ENCODE assay signal across 32 cellular contexts in the genomic region with DNA sequence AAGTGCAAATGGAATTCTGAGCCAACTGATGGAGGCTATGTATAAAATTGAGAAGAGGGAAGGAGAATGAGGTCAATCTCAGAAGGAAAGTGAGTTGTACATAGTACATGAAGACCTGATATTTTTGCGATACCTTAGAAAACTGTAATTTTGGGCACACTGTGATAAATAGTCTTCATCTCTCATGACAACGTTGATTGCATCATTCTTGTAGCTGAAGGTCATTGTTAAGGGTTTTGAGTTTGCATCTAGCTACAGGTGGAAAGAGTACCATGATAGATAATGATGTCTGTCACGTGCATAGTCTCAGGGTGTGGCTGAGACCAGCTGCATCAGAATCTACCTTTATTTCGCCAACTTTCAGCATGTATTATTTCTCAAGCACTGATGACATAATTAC.
"Had no signal": no experiment of that assay in that cellular context is flagged by ENCODE, and none has a peak within 500 bp of the region (broad histone marks: within the 10 kb centered on the region; RNA-seq: fewer than 3 reads in every experiment).

No MANE protein-coding gene starts in this region.

- H3K4me1 Mint-ChIP-seq: naive thymus-derived CD8-positive, alpha-beta T cell; nephron progenitor cell; neural crest cell; stimulated activated memory B cell treated with anti-CD40 and anti-IgM and Interleukin-4, amounts not matched to agents 10 μg/mL and 1 μg/mL and 100 μg/mL, for 72 hours; stimulated activated naive CD8-positive, alpha-beta T cell treated with anti-CD3 and anti-CD28 coated beads, Interleukin-15, amount 100 ng/mL, for 72 hours had no signal

- H3K9ac ChIP-seq: parathyroid adenoma had no signal

- H3K36me3 Mint-ChIP-seq: naive thymus-derived CD8-positive, alpha-beta T cell; natural killer cell treated with Interleukin-12 subunit alpha and Interleukin-12 subunit beta and Interleukin-15 and Interleukin-18, amount 100 ng/mL, for 72 hours; stimulated activated memory B cell treated with anti-CD40 and anti-IgM and Interleukin-4, amounts not matched to agents 10 μg/mL and 1 μg/mL and 100 μg/mL, for 72 hours; type B pancreatic cell had no signal

- H3K9me3 ChIP-seq: ovary, psoas muscle, spleen, suprapubic skin, testis, tibial artery, transverse colon, upper lobe of right lung, uterus had no signal

- H3K4me1 ChIP-seq: parathyroid adenoma, psoas muscle, spleen, suprapubic skin, testis, tibial artery, transverse colon, upper lobe of right lung, uterus had no signal

- H3K36me3 ChIP-seq: ovary, spleen, suprapubic skin, tibial artery, transverse colon, upper lobe of right lung, uterus had no signal

- H3K4me2 ChIP-seq: smooth muscle cell had no signal

- H3K4me3 Mint-ChIP-seq: naive thymus-derived CD8-positive, alpha-beta T cell; natural killer cell treated with Interleukin-12 subunit alpha and Interleukin-12 subunit beta and Interleukin-15 and Interleukin-18, amount 100 ng/mL, for 72 hours; nephron progenitor cell; neural crest cell; stimulated activated memory B cell treated with anti-CD40 and anti-IgM and Interleukin-4, amounts not matched to agents 10 μg/mL and 1 μg/mL and 100 μg/mL, for 72 hours; stimulated activated naive CD8-positive, alpha-beta T cell treated with anti-CD3 and anti-CD28 coated beads, Interleukin-15, amount 100 ng/mL, for 72 hours; type B pancreatic cell had no signal

- DNase-seq: naive thymus-derived CD8-positive, alpha-beta T cell; nephron progenitor cell; occipital lobe; ovary; posterior cingulate gyrus; psoas muscle; right cardiac atrium; spleen; stimulated activated CD4-positive, alpha-beta T cell treated with anti-CD3 and anti-CD28 coated beads, Interleukin-12 subunit alpha, Interleukin-12 subunit beta, amount 100 ng/mL, for 4 hours; stimulated activated CD4-positive, alpha-beta T cell treated with anti-CD3 and anti-CD28 coated beads, Interleukin-1b, Interleukin-23, amount 100 ng/mL, for 48 hours; stimulated activated CD4-positive, alpha-beta T cell treated with anti-CD3 and anti-CD28 coated beads, Interleukin-4, amount 100 ng/mL, for 1 hour; stimulated activated CD4-positive, alpha-beta T cell treated with anti-CD3 and anti-CD28 coated beads, Interleukin-4, amount 100 ng/mL, for 4 hours; stimulated activated CD8-positive, alpha-beta memory T cell treated with anti-CD3 and anti-CD28 coated beads, Interleukin-4, amount 100 ng/mL, for 48 hours; stimulated activated naive CD4-positive, alpha-beta T cell; stimulated activated naive CD8-positive, alpha-beta T cell treated with anti-CD3 and anti-CD28 coated beads, Interleukin-15, amount 100 ng/mL, for 72 hours; stimulated activated naive CD8-positive, alpha-beta T cell treated with anti-CD3 and anti-CD28 coated beads, Interleukin-15, Interleukin-2, amounts not matched to agents 100 U/mL and 50 U/mL, for 24 hours; substantia nigra; testis; tibial artery; transverse colon; upper lobe of right lung; uterus had no signal

- H3K27me3 Mint-ChIP-seq: progenitor cell of endocrine pancreas, type B pancreatic cell had no signal

- ATAC-seq: naive thymus-derived CD8-positive, alpha-beta T cell; natural killer cell treated with Interleukin-12 subunit alpha and Interleukin-12 subunit beta and Interleukin-15 and Interleukin-18, amount 100 ng/mL, for 72 hours; psoas muscle; right cardiac atrium; sciatic nerve; stimulated activated memory B cell treated with anti-CD40 and anti-IgM and Interleukin-4, amounts not matched to agents 10 μg/mL and 1 μg/mL and 100 μg/mL, for 72 hours; stimulated activated naive CD8-positive, alpha-beta T cell treated with anti-CD3 and anti-CD28 coated beads, Interleukin-15, amount 100 ng/mL, for 72 hours; stimulated activated naive CD8-positive, alpha-beta T cell treated with anti-CD3 and anti-CD28 coated beads, Interleukin-15, Interleukin-2, amounts not matched to agents 100 U/mL and 50 U/mL, for 24 hours; upper lobe of right lung had no signal

- H2AFZ ChIP-seq: parathyroid adenoma had no signal

- H3K27me3 ChIP-seq: ovary, spleen, suprapubic skin, testis, tibial artery, transverse colon, upper lobe of right lung, uterus had no signal

- H3K79me2 ChIP-seq: parathyroid adenoma had no signal

- H3K27ac ChIP-seq: ovary, parathyroid adenoma, psoas muscle, skin epidermis, spleen, suprapubic skin, testis, tibial artery, transverse colon, upper lobe of right lung, uterus had no signal

- H3K4me3 ChIP-seq: ovary, psoas muscle, skin epidermis, smooth muscle cell, spleen, suprapubic skin, testis, tibial artery, transverse colon, upper lobe of right lung, uterus had no signal

- H3K27ac Mint-ChIP-seq: natural killer cell treated with Interleukin-12 subunit alpha and Interleukin-12 subunit beta and Interleukin-15 and Interleukin-18, amount 100 ng/mL, for 72 hours; nephron progenitor cell; progenitor cell of endocrine pancreas; stimulated activated memory B cell treated with anti-CD40 and anti-IgM and Interleukin-4, amounts not matched to agents 10 μg/mL and 1 μg/mL and 100 μg/mL, for 72 hours; stimulated activated naive CD8-positive, alpha-beta T cell treated with anti-CD3 and anti-CD28 coated beads, Interleukin-15, amount 100 ng/mL, for 72 hours; type B pancreatic cell had no signal

- H3K9me3 Mint-ChIP-seq: naive thymus-derived CD8-positive, alpha-beta T cell; natural killer cell treated with Interleukin-12 subunit alpha and Interleukin-12 subunit beta and Interleukin-15 and Interleukin-18, amount 100 ng/mL, for 72 hours; nephron progenitor cell; neural crest cell; stimulated activated memory B cell treated with anti-CD40 and anti-IgM and Interleukin-4, amounts not matched to agents 10 μg/mL and 1 μg/mL and 100 μg/mL, for 72 hours; type B pancreatic cell had no signal
